Comparison of ENCODE assay signal across 9 cellular contexts in the genomic region with DNA sequence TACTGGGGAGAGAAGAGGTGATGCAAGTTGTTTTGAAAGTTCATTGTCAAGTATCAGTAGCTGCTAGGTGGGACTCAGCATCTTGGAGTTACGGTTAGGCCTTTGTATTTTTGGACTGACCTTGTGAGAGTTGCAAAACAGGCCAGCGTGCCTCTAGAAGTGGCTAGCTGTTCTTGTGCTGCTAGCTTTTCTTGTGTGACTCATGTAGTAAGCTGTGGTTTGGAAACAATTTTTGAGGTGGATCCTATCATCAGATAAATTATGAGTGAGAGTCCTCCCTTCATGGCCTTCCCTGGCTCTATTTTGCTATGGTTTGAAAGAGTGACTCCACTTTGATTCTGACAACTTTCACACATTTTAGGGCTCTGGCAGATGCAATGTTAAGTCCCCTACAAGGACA.
DNase-seq lines count a peak whose midpoint lies in the region; ATAC-seq and TF ChIP-seq lines count a peak whose summit lies in the region.
"Had no signal": no experiment of that assay in that cellular context is flagged by ENCODE, and none has a peak within 500 bp of the region (broad histone marks: within the 10 kb centered on the region; RNA-seq: fewer than 3 reads in every experiment).

No MANE protein-coding gene starts in this region.

- TF ChIP-seq POLR2A in GM18505 (IDR thresholded peaks at IDR 0.05; ENCODE audit: borderline replicate concordance, extremely low read depth, insufficient read depth, insufficient read length), result no peak

- no peak for ATAC-seq in GM18505 (IDR thresholded peaks at IDR 0.05; ENCODE audit: unreplicated experiment)
- ATAC-seq: activated CD4-positive, CD25-positive, alpha-beta regulatory T cell treated with anti-CD3 and anti-CD28 coated beads, Interleukin-2, amount 50 U/mL, for 24 hours had no signal

- TF ChIP-seq CTCF in fibroblast of villous mesenchyme (IDR thresholded peaks at IDR 0.05; ENCODE audit: insufficient read depth, low read depth, low read length) (no peak), GM10266 (IDR thresholded peaks at IDR 0.05; ENCODE audit: control insufficient read depth, insufficient read depth, low read depth, missing control alignments) (no peak)

- DNase-seq in Daoy (ENCODE audit: low read depth), result peak; percentile 38
- DNase-seq in HCEC 1CT, result peak; percentile 2
- peak; percentile 93 for DNase-seq in MV-4-11 (lab: John Stamatoyannopoulos, UW)
- peak; percentile 87 for DNase-seq in fibroblast of villous mesenchyme (ENCODE audit: low read depth)
- no peak for DNase-seq in GM10266 (ENCODE audit: extremely low spot score)
- DNase-seq in effector CD8-positive, alpha-beta T cell (lab: John Stamatoyannopoulos, UW), result no peak
- no peak for DNase-seq in RPMI8226

- no peak overlapping the region for H3K4me3 ChIP-seq in fibroblast of villous mesenchyme (ENCODE audit: low read depth, low read length)

Comparison
In these comparisons a context has a peak if more than half of its experiments do, and no peak if none do; other contexts are left out.
1. DNase-seq: peak in Daoy (single experiment), HCEC 1CT (single experiment), MV-4-11 (single experiment) and fibroblast of villous mesenchyme (single experiment); none in GM10266 (single experiment), effector CD8-positive, alpha-beta T cell (single experiment) and RPMI8226 (single experiment).